Comparison of ENCODE assay signal across 8 cellular contexts in the genomic region with DNA sequence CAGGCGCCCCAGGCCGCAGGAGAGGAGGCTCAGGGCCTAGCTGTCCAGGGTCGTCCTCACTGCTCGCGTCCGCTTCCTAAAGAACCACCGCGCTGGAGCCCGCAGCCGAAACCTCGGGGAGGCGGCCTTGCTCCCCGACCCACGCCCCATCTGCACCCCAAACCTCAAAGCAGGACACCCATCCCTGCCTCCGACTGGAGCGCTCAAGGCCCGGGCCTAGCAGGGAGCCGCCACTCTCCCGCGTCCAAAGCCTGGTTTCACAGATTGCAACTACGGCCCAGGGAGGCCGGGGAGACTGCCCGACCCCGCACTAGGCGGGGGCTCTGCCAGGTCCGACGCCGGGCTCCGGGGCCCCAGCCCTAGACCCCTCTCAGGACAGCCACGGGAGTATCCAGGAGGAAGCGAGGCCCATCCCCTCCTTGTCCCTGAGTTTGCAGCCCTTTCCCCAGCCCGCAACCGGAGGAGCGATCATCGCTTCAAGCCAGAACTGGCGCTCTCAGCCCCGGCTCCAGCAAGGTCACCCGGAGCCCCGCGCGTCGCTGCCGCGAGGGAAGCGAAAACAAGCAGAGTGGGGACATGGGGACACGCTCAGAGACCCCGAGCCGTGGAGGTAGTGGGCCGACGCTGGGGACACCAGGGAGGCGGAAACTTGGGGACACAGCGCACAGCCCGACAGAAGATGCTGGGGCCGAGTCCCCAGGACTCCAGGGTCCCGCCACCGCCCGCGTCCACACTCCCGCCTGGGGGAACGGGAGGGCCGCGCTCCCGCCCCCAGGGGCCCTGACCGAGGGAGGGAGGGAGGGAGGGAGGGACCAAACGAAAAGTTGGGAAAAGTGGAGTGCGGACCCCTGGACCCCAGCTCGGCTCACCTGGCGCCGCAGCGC. TPM values are rescaled to one million over a fixed set of nuclear protein-coding genes. Genes with fewer than 3 reads are reported as not detected.
DNase-seq lines count a peak whose midpoint lies in the region; ATAC-seq, FAIRE-seq and TF ChIP-seq lines count a peak whose summit lies in the region.

No MANE protein-coding gene starts in this region.

- H3K4me2 ChIP-seq in K562 (ENCODE audit: insufficient read depth, low read length): no peak overlapping the region

- intact Hi-C loops in K562 (cut with micrococcal nuclease): no loop called here

- DNase-seq in AG10803 (ENCODE audit: low read depth) (peak; percentile 52), HuH-7 (ENCODE audit: low spot score) (peak; percentile 55), K562 (ENCODE audit: extremely low read depth in 1 of 4, low spot score in 3 of 4) (no peak), NCI-H187 (lab: John Stamatoyannopoulos, UW) (no peak)
- DNase-seq in NK-92 treated with Interleukin-12 subunit alpha and Interleukin-12 subunit beta, amount 100 ng/mL, for 24 hours (lab: John Stamatoyannopoulos, UW): no peak

- no peaks in the 10 kb centered on the region for H3K9me1 ChIP-seq in K562 (ENCODE audit: control insufficient read depth, insufficient read depth, low read length)

- H3K79me2 ChIP-seq in K562 (ENCODE audit: control insufficient read depth, insufficient read depth, low read length): no peaks in the 10 kb centered on the region

- ATAC-seq in K562: no peak
- no peak for ATAC-seq in GM19324 (IDR thresholded peaks at IDR 0.05; ENCODE audit: low FRiP score, unreplicated experiment)

- H3K4me3 ChIP-seq in AG10803 (ENCODE audit: low read length) (peak overlapping the region; percentile 80), K562 (no peak overlapping the region), stomach smooth muscle (ENCODE audit: low read length in 2 of 2) (peak overlapping the region; percentile 57 to 82)

- no peak for FAIRE-seq in K562 (lab: Jason Lieb, UNC)

- CTCF ChIA-PET in K562 (lab: Yijun Ruan, JAX; ENCODE audit: low intra/inter-chr PET ratio): no interaction called here

- H3K27ac ChIP-seq in K562 (ENCODE audit: extremely low read depth, low read depth, low read length): no peak overlapping the region
- peak overlapping the region; percentile 46 for H3K27ac ChIP-seq in layer of hippocampus (ENCODE audit: low read depth, low read length)
- H3K27ac ChIP-seq in stomach smooth muscle (ENCODE audit: low read length): peak overlapping the region; percentile 80

- POLR2A ChIA-PET in K562 (lab: Yijun Ruan, JAX): interaction anchor here (0.7 to 1.2 kb wide), 2 partner anchors 10 to 1620 kb away, joined by 3 read pairs; no protein-coding TSS in a partner anchor

- H3K9me3 ChIP-seq in K562 (replicated peaks; ENCODE audit: control insufficient read depth, insufficient read depth, low read depth, low read length): no peaks in the 10 kb centered on the region
- H3K9me3 ChIP-seq in stomach smooth muscle (ENCODE audit: control insufficient read depth in 2 of 2, low read length in 2 of 2): no peaks in the 10 kb centered on the region

- no peak for TF ChIP-seq RAD21 in K562 (CRISPR knock-in tag; conservative IDR thresholded peaks at IDR 0.05 in 1 of 2, IDR thresholded peaks at IDR 0.05 in 1 of 2)

- H3K4me1 ChIP-seq in K562 (replicated peaks in 1 of 2; ENCODE audit: control insufficient read depth in 2 of 2, insufficient read depth in 2 of 2, low read length in 2 of 2): peaks cover 6 to 41% of the 10 kb centered on the region in 2 experiments; a peak in 4 of 5 replicates
- peaks cover 27% of the 10 kb centered on the region for H3K4me1 ChIP-seq in stomach smooth muscle (ENCODE audit: control insufficient read depth, insufficient read depth, low read length)

- H3K27me3 ChIP-seq in K562 (ENCODE audit: control insufficient read depth in 2 of 2, insufficient read depth in 2 of 2, low read length in 2 of 2) (no peaks in the 10 kb centered on the region), layer of hippocampus (ENCODE audit: control insufficient read depth, insufficient read depth, low read length) (peaks cover 29% of the 10 kb centered on the region), stomach smooth muscle (ENCODE audit: control insufficient read depth in 1 of 2, insufficient read depth in 2 of 2, low read length in 2 of 2) (no peaks in the 10 kb centered on the region)

- TF ChIP-seq EP300 in K562 (IDR thresholded peaks at IDR 0.05; ENCODE audit: low read length): no peak

- no peak overlapping the region for H3K9ac ChIP-seq in K562 (ENCODE audit: insufficient read depth in 1 of 2, low read depth in 2 of 2, low read length in 2 of 2)
- peak overlapping the region; percentile 51 to 73 for H3K9ac ChIP-seq in stomach smooth muscle (ENCODE audit: low read length in 2 of 2)

- 97% methylated on average over 46 of the region's 70 CpGs for WGBS in K562 (ENCODE audit: insufficient coverage, low coverage, missing lambda C conversion rate)

- no TSS peak for BruUV-seq in K562 (replicated peaks; lab: Mats Ljungman, UMichigan)

- TF ChIP-seq POLR2A in K562 (conservative IDR thresholded peaks at IDR 0.05): no peak

- H3K36me3 ChIP-seq in K562 (ENCODE audit: control insufficient read depth, insufficient read depth, low read length) (peaks cover 17% of the 10 kb centered on the region; the same call in 2 of the 3 replicates), stomach smooth muscle (ENCODE audit: control insufficient read depth in 2 of 2, insufficient read depth in 2 of 2, low read length in 2 of 2) (no peaks in the 10 kb centered on the region)

- TF ChIP-seq CTCF in AG10803 (conservative IDR thresholded peaks at IDR 0.05; ENCODE audit: low read length) (no peak), K562 (IDR thresholded peaks at IDR 0.05 in 2 of 3, conservative IDR thresholded peaks at IDR 0.05 in 1 of 3; ENCODE audit: insufficient read depth in 2 of 3, low read depth in 1 of 3, low read length in 3 of 3) (no peak)

- in situ Hi-C loops in K562 (cut with MboI): no loop called here

- H4K20me1 ChIP-seq in K562 (replicated peaks; ENCODE audit: control insufficient read depth, insufficient read depth, low read length): no peaks in the 10 kb centered on the region

- H2AFZ ChIP-seq in K562 (ENCODE audit: low read depth, low read length): no peak overlapping the region

TF ChIP-seq in K562, 482 proteins besides CTCF, POLR2A, EP300 and RAD21 (continues in another document):
- TF ChIP-seq ZC3H4 (CRISPR knock-in tag; IDR thresholded peaks at IDR 0.05; ENCODE audit: borderline replicate concordance): 0 out of 2 replicates have a peak, but pooled peaks have one; percentile 46
- TF ChIP-seq HDAC2 (IDR thresholded peaks at IDR 0.05): no peak
- TF ChIP-seq FIP1L1 (IDR thresholded peaks at IDR 0.05; ENCODE audit: low read depth, low read length, poor library complexity, severe bottlenecking): peak; percentile 43
- TF ChIP-seq POLR2G (IDR thresholded peaks at IDR 0.05; ENCODE audit: low read depth, low read length): peak; percentile 58

RNA-seq across cellular contexts. Expression of a gene that starts 0.5 kb away (rescaled TPM):
- 0.58 and 0.62 TPM in 2 replicates for total RNA-seq in K562 (2011; cell fraction: chromatin; rRNA removed; ENCODE audit: low replicate concordance)
- 0.26 and 0.33 TPM in 2 replicates for total RNA-seq in K562 (2011; cell fraction: nucleolus; rRNA removed)
- 0.59 and 0.61 TPM in 2 replicates for total RNA-seq in K562 (2011; cell fraction: nucleoplasm; rRNA removed)
- not detected in 2 replicates for total RNA-seq in K562 (2014; rRNA removed)
- total RNA-seq in K562 (2014; rRNA removed; fragmentation: Illumina TruSeq; extraction: Trizol): 0.04 TPM in 1 of 2 replicates, not detected in the other
- 0.11 TPM in 1 of 2 replicates, not detected in the other for total RNA-seq in K562 (2015; rRNA removed; fragmentation: Illumina TruSeq; extraction: Trizol)
- 0.11 and 0.13 TPM in 2 replicates for total RNA-seq in K562 (2021)
- 0.07 and 0.08 TPM in 2 replicates for polyA plus RNA-seq in K562 (2011; rRNA removed)
- polyA plus RNA-seq in K562 (2011; cell fraction: cytosol; rRNA removed): 0.04 and 0.09 TPM in 2 replicates
- 0.47 and 0.80 TPM in 2 replicates for polyA plus RNA-seq in K562 (2011; cell fraction: nucleus; rRNA removed)
- polyA plus RNA-seq in K562 (2012): 0.10 and 0.13 TPM in 2 replicates
- polyA plus RNA-seq in K562 (2014; fragmentation: Illumina TruSeq; extraction: Trizol): 0.06 and 0.10 TPM in 2 replicates
- polyA plus RNA-seq in K562 (2014; fragmentation: Nextera tagmentation; extraction: Ambion mirVana): under 1 TPM; 0.30 to 0.35 TPM
- polyA plus RNA-seq in K562 (2014; rRNA removed): 0.09 and 0.13 TPM in 2 replicates
- polyA minus RNA-seq in K562 (2011; rRNA and poly(A)+ RNA removed): 0.18 and 0.24 TPM in 2 replicates
- polyA minus RNA-seq in K562 (2011; cell fraction: cytosol; rRNA and poly(A)+ RNA removed): not detected in 2 replicates
- polyA minus RNA-seq in K562 (2011; cell fraction: nucleus; rRNA and poly(A)+ RNA removed): 0.11 and 0.13 TPM in 2 replicates

RNA-seq across cellular contexts. Expression of a gene that starts 58.5 kb away (rescaled TPM):
- 110 and 300 TPM in 2 replicates for total RNA-seq in K562 (2011; cell fraction: chromatin; rRNA removed; ENCODE audit: low replicate concordance)
- 71.2 and 83.3 TPM in 2 replicates for total RNA-seq in K562 (2011; cell fraction: nucleolus; rRNA removed)
- 149 and 200 TPM in 2 replicates for total RNA-seq in K562 (2011; cell fraction: nucleoplasm; rRNA removed)
- 75.6 and 77.7 TPM in 2 replicates for total RNA-seq in K562 (2014; rRNA removed)
- 68.4 and 70.8 TPM in 2 replicates for total RNA-seq in K562 (2014; rRNA removed; fragmentation: Illumina TruSeq; extraction: Trizol)
- total RNA-seq in K562 (2015; rRNA removed; fragmentation: Illumina TruSeq; extraction: Trizol): 84.2 and 91.4 TPM in 2 replicates
- total RNA-seq in K562 (2021): 93.1 and 93.2 TPM in 2 replicates
- polyA plus RNA-seq in K562 (2011; rRNA removed): 69.6 and 82.0 TPM in 2 replicates
- 37.1 and 75.0 TPM in 2 replicates for polyA plus RNA-seq in K562 (2011; cell fraction: cytosol; rRNA removed)
- polyA plus RNA-seq in K562 (2011; cell fraction: nucleus; rRNA removed): 90.7 and 117 TPM in 2 replicates
- polyA plus RNA-seq in K562 (2012): 67.1 and 100 TPM in 2 replicates
- polyA plus RNA-seq in K562 (2014; fragmentation: Illumina TruSeq; extraction: Trizol): 116 and 132 TPM in 2 replicates
- polyA plus RNA-seq in K562 (2014; fragmentation: Nextera tagmentation; extraction: Ambion mirVana): 10 to 100 TPM; 15.9 to 18.4 TPM
- 119 and 128 TPM in 2 replicates for polyA plus RNA-seq in K562 (2014; rRNA removed)
- 82.9 and 102 TPM in 2 replicates for polyA minus RNA-seq in K562 (2011; rRNA and poly(A)+ RNA removed)
- polyA minus RNA-seq in K562 (2011; cell fraction: cytosol; rRNA and poly(A)+ RNA removed): 30.6 and 39.6 TPM in 2 replicates
- polyA minus RNA-seq in K562 (2011; cell fraction: nucleus; rRNA and poly(A)+ RNA removed): 32.4 and 56.8 TPM in 2 replicates

Comparison
In these comparisons a context has a peak if more than half of its experiments do, and no peak if none do; other contexts are left out.
1. DNase-seq: peak in AG10803 (single experiment) and HuH-7 (single experiment); none in K562 (0 of 4), NK-92 treated with Interleukin-12 subunit alpha and Interleukin-12 subunit beta, amount 100 ng/mL, for 24 hours (single experiment) and NCI-H187 (0 of 2).
2. H3K9ac ChIP-seq: peak in stomach smooth muscle (2 of 2); none in K562 (0 of 2).